Comparison of ENCODE assay signal across 21 cellular contexts in genomic region chr15:58286541-58286940, GRCh38.
DNase-seq lines count a peak whose midpoint lies in the region; ATAC-seq, FAIRE-seq and TF ChIP-seq lines count a peak whose summit lies in the region.
"Had no signal": no experiment of that assay in that cellular context is flagged by ENCODE, and none has a peak within 500 bp of the region (broad histone marks: within the 10 kb centered on the region; RNA-seq: fewer than 3 reads in every experiment).

No MANE protein-coding gene starts in this region.

- no peaks in the 10 kb centered on the region for H3K9me1 ChIP-seq in keratinocyte (ENCODE audit: control insufficient read depth, extremely low read depth, insufficient read depth, low read length)

- H3K4me2 ChIP-seq in DND-41 (ENCODE audit: insufficient read depth, low read length) (no peak overlapping the region), keratinocyte (ENCODE audit: control insufficient read depth, extremely low read depth, insufficient read depth, low read depth, low read length) (peak overlapping the region; percentile 79)
- H3K4me2 ChIP-seq: BLaER1 treated with 17β-estradiol and CSF1 and Interleukin-3, amounts not matched to agents 10 nM and 100 nM had no signal

- H3K4me3 ChIP-seq in DND-41 (ENCODE audit: low read depth in 1 of 2, low read length in 2 of 2) (no peak overlapping the region), epithelial cell of esophagus (ENCODE audit: low read length) (no peak overlapping the region), keratinocyte (ENCODE audit: control insufficient read depth in 2 of 3, extremely low read depth in 1 of 3, insufficient read depth in 2 of 3, low read depth in 1 of 3, low read length in 3 of 3) (peak overlapping the region in 2 of 3 experiments; percentile 21 to 25)
- H3K4me3 ChIP-seq: BLaER1 treated with 17β-estradiol and CSF1 and Interleukin-3, amounts not matched to agents 10 nM and 100 nM had no signal

- H3K9me3 Mint-ChIP-seq in mesothelial cell of epicardium = no peaks in the 10 kb centered on the region
- H3K9me3 Mint-ChIP-seq in CD4-positive, alpha-beta T cell = no peaks in the 10 kb centered on the region
- H3K9me3 Mint-ChIP-seq: H9 had no signal

- peak overlapping the region; percentile 57; the same call in 1 of the 2 replicates for H3K27ac ChIP-seq in DND-41 (ENCODE audit: low read length)
- H3K27ac ChIP-seq in KOPT-K1 (ENCODE audit: low read depth, low read length, poor library complexity, severe bottlenecking) = peak overlapping the region; percentile 39
- H3K27ac ChIP-seq in keratinocyte (ENCODE audit: control insufficient read depth, insufficient read depth, low read length) = peak overlapping the region; percentile 73
- H3K27ac ChIP-seq in CD4-positive, alpha-beta T cell (ENCODE audit: low read depth, low read length) = no peak overlapping the region
- H3K27ac ChIP-seq: BLaER1 treated with 17β-estradiol and CSF1 and Interleukin-3, amounts not matched to agents 10 nM and 100 nM had no signal

- peaks cover 23% of the 10 kb centered on the region for H3K4me1 ChIP-seq in DND-41 (ENCODE audit: insufficient read depth, low read length)
- peaks cover 20% of the 10 kb centered on the region for H3K4me1 ChIP-seq in keratinocyte (ENCODE audit: control insufficient read depth, extremely low read depth, insufficient read depth, low read length)

- H3K9ac ChIP-seq in DND-41 (ENCODE audit: low read depth, low read length) (no peak overlapping the region), keratinocyte (ENCODE audit: control insufficient read depth, extremely low read depth, insufficient read depth, low read length) (no peak overlapping the region)
- H3K9ac ChIP-seq: BLaER1 treated with 17β-estradiol and CSF1 and Interleukin-3, amounts not matched to agents 10 nM and 100 nM had no signal

- H3K4me3 Mint-ChIP-seq in mesothelial cell of epicardium = no peak overlapping the region
- no peak overlapping the region for H3K4me3 Mint-ChIP-seq in CD4-positive, alpha-beta T cell
- H3K4me3 Mint-ChIP-seq: CD4-positive, CD25-positive, alpha-beta regulatory T cell; H9 had no signal

- DNase-seq in DND-41 (no peak), epithelial cell of esophagus (ENCODE audit: low read depth) (peak; percentile 84), keratinocyte (ENCODE audit: low read depth, low spot score) (no peak), mesothelial cell of epicardium (ENCODE audit: low spot score in 2 of 2, unreplicated experiment in 2 of 2) (no peak), SKM-1 treated with dmso at 0.1 percent for 144 hours (lab: John Stamatoyannopoulos, UW; ENCODE audit: unreplicated experiment) (no peak)
- no peak for DNase-seq in activated naive CD4-positive, alpha-beta T cell (lab: John Stamatoyannopoulos, UW)
- DNase-seq in CD4-positive, alpha-beta T cell = no peak
- DNase-seq: ACHN; Calu3; CD4-positive, CD25-positive, alpha-beta regulatory T cell; DMS 273 treated with DMSO at 0.1 percent for 48 hours; DMS79; EL; GOT3; H9 had no signal

- H3K36me3 ChIP-seq in DND-41 (ENCODE audit: insufficient read depth, low read length) (no peaks in the 10 kb centered on the region), KOPT-K1 (ENCODE audit: insufficient read depth, low read length) (no peaks in the 10 kb centered on the region), keratinocyte (ENCODE audit: control insufficient read depth in 2 of 2, extremely low read depth in 1 of 2, insufficient read depth in 2 of 2, low read length in 2 of 2) (no peaks in the 10 kb centered on the region)
- H3K36me3 ChIP-seq: BLaER1 treated with 17β-estradiol and CSF1 and Interleukin-3, amounts not matched to agents 10 nM and 100 nM had no signal

- no peaks in the 10 kb centered on the region for H3K9me3 ChIP-seq in DND-41 (ENCODE audit: insufficient read depth, low read length, severe bottlenecking)
- no peaks in the 10 kb centered on the region for H3K9me3 ChIP-seq in KOPT-K1 (ENCODE audit: insufficient read depth, low read length, poor library complexity, severe bottlenecking)
- no peaks in the 10 kb centered on the region for H3K9me3 ChIP-seq in keratinocyte (ENCODE audit: control insufficient read depth, low read depth, low read length)
- no peaks in the 10 kb centered on the region for H3K9me3 ChIP-seq in CD4-positive, alpha-beta T cell (ENCODE audit: control insufficient read depth, low read length)

- H2AFZ ChIP-seq in DND-41 (ENCODE audit: low read depth, low read length) (no peak overlapping the region), keratinocyte (ENCODE audit: control insufficient read depth, low read length) (peak overlapping the region; percentile 73)

- H4K20me1 ChIP-seq in DND-41 (ENCODE audit: insufficient read depth, low read length) = no peaks in the 10 kb centered on the region
- no peaks in the 10 kb centered on the region for H4K20me1 ChIP-seq in keratinocyte (ENCODE audit: control insufficient read depth, extremely low read depth, insufficient read depth, low read length)
- H4K20me1 ChIP-seq: BLaER1 treated with 17β-estradiol and CSF1 and Interleukin-3, amounts not matched to agents 10 nM and 100 nM had no signal

- intact Hi-C loops in CD4-positive, alpha-beta T cell (cut with DNase I, micrococcal nuclease) = no loop called here

- no peaks in the 10 kb centered on the region for H3K27me3 Mint-ChIP-seq in mesothelial cell of epicardium (ENCODE audit: low read depth)
- no peaks in the 10 kb centered on the region for H3K27me3 Mint-ChIP-seq in CD4-positive, alpha-beta T cell

- TF ChIP-seq CTCF in DND-41 (IDR thresholded peaks at IDR 0.05; ENCODE audit: borderline replicate concordance, extremely low read depth, low read length, poor library complexity, severe bottlenecking) (no peak), epithelial cell of esophagus (IDR thresholded peaks at IDR 0.05; ENCODE audit: insufficient read depth, low read depth, low read length, missing control alignments) (no peak), keratinocyte (optimal IDR thresholded peaks at IDR 0.05 in 1 of 3, IDR thresholded peaks at IDR 0.05 in 1 of 3, conservative IDR thresholded peaks at IDR 0.05 in 1 of 3; ENCODE audit: extremely low read depth in 1 of 3, insufficient read depth in 2 of 3, low read length in 3 of 3) (no peak), mesothelial cell of epicardium (IDR thresholded peaks at IDR 0.05; ENCODE audit: unreplicated experiment) (no peak)
- no peak for TF ChIP-seq CTCF in CD4-positive, alpha-beta T cell (IDR thresholded peaks at IDR 0.05)

- H3K79me2 ChIP-seq in DND-41 (ENCODE audit: insufficient read depth, low read length) (no peaks in the 10 kb centered on the region), keratinocyte (ENCODE audit: control insufficient read depth, insufficient read depth, low read length) (no peaks in the 10 kb centered on the region)

- no peaks in the 10 kb centered on the region for H3K27me3 ChIP-seq in DND-41 (ENCODE audit: insufficient read depth, low read length, poor library complexity)
- H3K27me3 ChIP-seq in keratinocyte (ENCODE audit: control insufficient read depth, extremely low read depth, insufficient read depth, low read length) = no peaks in the 10 kb centered on the region
- no peaks in the 10 kb centered on the region for H3K27me3 ChIP-seq in CD4-positive, alpha-beta T cell (ENCODE audit: control insufficient read depth, insufficient read depth, low read length)
- H3K27me3 ChIP-seq: BLaER1 treated with 17β-estradiol and CSF1 and Interleukin-3, amounts not matched to agents 10 nM and 100 nM had no signal

- POLR2A ChIA-PET in CD4-positive, alpha-beta T cell (lab: Charles Lee) = no interaction called here

- FAIRE-seq in keratinocyte (lab: Jason Lieb, UNC) = peak; percentile 57
- FAIRE-seq: G401.6, GM12891, GM19239, HTR-8/SVneo had no signal

- dilution Hi-C loops in keratinocyte (cut with MboI; ENCODE audit: extremely low pct_ligation_motif_present, low sequenced_read_pairs) = no loop called here

- no peaks in the 10 kb centered on the region for H3K36me3 Mint-ChIP-seq in mesothelial cell of epicardium
- no peaks in the 10 kb centered on the region for H3K36me3 Mint-ChIP-seq in CD4-positive, alpha-beta T cell (ENCODE audit: low read depth)
- H3K36me3 Mint-ChIP-seq: CD4-positive, CD25-positive, alpha-beta regulatory T cell had no signal

- H3K27ac Mint-ChIP-seq in mesothelial cell of epicardium = no peak overlapping the region
- no peak overlapping the region for H3K27ac Mint-ChIP-seq in CD4-positive, alpha-beta T cell
- H3K27ac Mint-ChIP-seq: H9 had no signal

- peak; percentile 59; the same call in 2 of the 3 replicates for ATAC-seq in DND-41 (ENCODE audit: insufficient read depth, low read depth)
- ATAC-seq in CD4-positive, alpha-beta T cell (ENCODE audit: poor library complexity) = no peak

- CTCF ChIA-PET in CD4-positive, alpha-beta T cell (lab: Charles Lee) = no interaction called here

- H3K4me1 Mint-ChIP-seq in mesothelial cell of epicardium = peaks cover 2% of the 10 kb centered on the region
- peaks cover 21% of the 10 kb centered on the region for H3K4me1 Mint-ChIP-seq in CD4-positive, alpha-beta T cell (ENCODE audit: low read depth)

Comparison
In these comparisons a context has a peak if more than half of its experiments do, and no peak if none do; other contexts are left out.
1. H3K4me3 ChIP-seq: peak in keratinocyte (2 of 3); none in DND-41 (0 of 2) and epithelial cell of esophagus (single experiment).